ENCODE assay signal across 7 cellular contexts in genomic region chr10:47554552-47554951, GRCh38. TPM values are rescaled to one million over a fixed set of nuclear protein-coding genes. Genes with fewer than 3 reads are reported as not detected.
DNase-seq lines count a peak whose midpoint lies in the region; ATAC-seq and TF ChIP-seq lines count a peak whose summit lies in the region.
"Not testable (repeated sequence)": the region's sequence is repeated elsewhere in the genome, so short reads cannot be mapped to it uniquely, and the experiment has no call there.

No MANE protein-coding gene starts in this region.

- not testable (repeated sequence) for H3K79me2 ChIP-seq in hepatocyte

- not testable (repeated sequence) for ATAC-seq in CD8-positive, alpha-beta T cell; naive thymus-derived CD8-positive, alpha-beta T cell

- TF ChIP-seq CTCF in CD8-positive, alpha-beta T cell (IDR thresholded peaks at IDR 0.05); hepatocyte (IDR thresholded peaks at IDR 0.05; ENCODE audit: poor library complexity); progenitor cell of endocrine pancreas (IDR thresholded peaks at IDR 0.05; ENCODE audit: unreplicated experiment): not testable (repeated sequence)

- H2AFZ ChIP-seq in hepatocyte = not testable (repeated sequence)

- not testable (repeated sequence) for H3K27ac Mint-ChIP-seq in CD8-positive, alpha-beta T cell; T-helper 1 cell treated with Interleukin-12 subunit alpha and Interleukin-12 subunit beta and Interleukin-4 antibody, amounts not matched to agents 30 μg/mL and 1 μg/mL, for 36 hours; activated naive CD4-positive, alpha-beta T cell treated with anti-CD3 and anti-CD28 coated beads, Interleukin-2, amount 10 ng/mL, durations not matched to agents 7 days and 5 days
- H3K27ac Mint-ChIP-seq in naive thymus-derived CD8-positive, alpha-beta T cell = peak overlapping the region in 3 of 10 donors; percentile 20 to 48 (median 29)
- peak overlapping the region; percentile 24 for H3K27ac Mint-ChIP-seq in progenitor cell of endocrine pancreas

- H3K36me3 Mint-ChIP-seq in CD8-positive, alpha-beta T cell; T-helper 1 cell treated with Interleukin-12 subunit alpha and Interleukin-12 subunit beta and Interleukin-4 antibody, amounts not matched to agents 30 μg/mL and 1 μg/mL, for 36 hours (ENCODE audit: low read depth); activated naive CD4-positive, alpha-beta T cell treated with anti-CD3 and anti-CD28 coated beads, Interleukin-2, amount 10 ng/mL, durations not matched to agents 7 days and 5 days; naive thymus-derived CD8-positive, alpha-beta T cell; progenitor cell of endocrine pancreas (ENCODE audit: insufficient read depth): not testable (repeated sequence)

- not testable (repeated sequence) for H3K4me1 ChIP-seq in CD8-positive, alpha-beta T cell (ENCODE audit: insufficient read depth, low read length); hepatocyte (ENCODE audit: insufficient read depth)

- not testable (repeated sequence) for H3K27me3 ChIP-seq in CD8-positive, alpha-beta T cell (ENCODE audit: insufficient read depth, low read length); hepatocyte

- not testable (repeated sequence) for H4K20me1 ChIP-seq in hepatocyte (ENCODE audit: insufficient read depth, poor library complexity, severe bottlenecking)

- not testable (repeated sequence) for H3K36me3 ChIP-seq in CD8-positive, alpha-beta T cell (ENCODE audit: insufficient read depth, low read length); hepatocyte (replicated peaks; ENCODE audit: insufficient read depth, low read depth)

- H3K9me3 ChIP-seq in CD8-positive, alpha-beta T cell (ENCODE audit: low read length); hepatocyte (ENCODE audit: low read depth): not testable (repeated sequence)

- intact Hi-C loops in CD8-positive, alpha-beta T cell (cut with DNase I, micrococcal nuclease) = not testable (repeated sequence)

- not testable (repeated sequence) for H3K27ac ChIP-seq in CD8-positive, alpha-beta T cell (ENCODE audit: low read depth, low read length)
- peak overlapping the region; percentile 81 for H3K27ac ChIP-seq in hepatocyte

- not testable (repeated sequence) for H3K9me2 ChIP-seq in hepatocyte (replicated peaks; ENCODE audit: insufficient read depth)

- peak overlapping the region; percentile 29 for H3K4me3 Mint-ChIP-seq in CD8-positive, alpha-beta T cell
- peak overlapping the region; percentile 46 for H3K4me3 Mint-ChIP-seq in T-helper 1 cell treated with Interleukin-12 subunit alpha and Interleukin-12 subunit beta and Interleukin-4 antibody, amounts not matched to agents 30 μg/mL and 1 μg/mL, for 36 hours
- peak overlapping the region; percentile 45 for H3K4me3 Mint-ChIP-seq in activated naive CD4-positive, alpha-beta T cell treated with anti-CD3 and anti-CD28 coated beads, Interleukin-2, amount 10 ng/mL, durations not matched to agents 7 days and 5 days
- peak overlapping the region in 9 of 10 donors; percentile 14 to 66 (median 31) for H3K4me3 Mint-ChIP-seq in naive thymus-derived CD8-positive, alpha-beta T cell
- peak overlapping the region; percentile 55 for H3K4me3 Mint-ChIP-seq in progenitor cell of endocrine pancreas (ENCODE audit: low read depth)

- WGBS in hepatocyte (ENCODE audit: low lambda C conversion rate, missing lambda C conversion rate) = 90% methylated on average over 4 of the region's 6 CpGs

- H3K27me3 Mint-ChIP-seq in CD8-positive, alpha-beta T cell (ENCODE audit: low read depth); naive thymus-derived CD8-positive, alpha-beta T cell; progenitor cell of endocrine pancreas: not testable (repeated sequence)
- peaks cover 13% of the 10 kb centered on the region for H3K27me3 Mint-ChIP-seq in T-helper 1 cell treated with Interleukin-12 subunit alpha and Interleukin-12 subunit beta and Interleukin-4 antibody, amounts not matched to agents 30 μg/mL and 1 μg/mL, for 36 hours (ENCODE audit: low read depth)
- H3K27me3 Mint-ChIP-seq in activated naive CD4-positive, alpha-beta T cell treated with anti-CD3 and anti-CD28 coated beads, Interleukin-2, amount 10 ng/mL, durations not matched to agents 7 days and 5 days = peaks cover 21% of the 10 kb centered on the region

- not testable (repeated sequence) for H3K9me3 Mint-ChIP-seq in CD8-positive, alpha-beta T cell; T-helper 1 cell treated with Interleukin-12 subunit alpha and Interleukin-12 subunit beta and Interleukin-4 antibody, amounts not matched to agents 30 μg/mL and 1 μg/mL, for 36 hours; activated naive CD4-positive, alpha-beta T cell treated with anti-CD3 and anti-CD28 coated beads, Interleukin-2, amount 10 ng/mL, durations not matched to agents 7 days and 5 days; naive thymus-derived CD8-positive, alpha-beta T cell; progenitor cell of endocrine pancreas (ENCODE audit: low read depth)

- DNase-seq in CD8-positive, alpha-beta T cell; activated naive CD4-positive, alpha-beta T cell treated with anti-CD3 and anti-CD28 coated beads, Interleukin-2, amount 10 ng/mL, durations not matched to agents 7 days and 5 days; hepatocyte (ENCODE audit: low spot score); progenitor cell of endocrine pancreas (ENCODE audit: low spot score, unreplicated experiment): not testable (repeated sequence)
- peak; percentile 54 for DNase-seq in activated CD8-positive, alpha-beta memory T cell treated with anti-CD3 and anti-CD28 coated beads, Interleukin-2, amount 50 U/mL, for 48 hours
- DNase-seq in naive thymus-derived CD8-positive, alpha-beta T cell = peak in 1 of 10 donors; percentile 60

- not testable (repeated sequence) for H3K4me1 Mint-ChIP-seq in CD8-positive, alpha-beta T cell (ENCODE audit: low read depth); T-helper 1 cell treated with Interleukin-12 subunit alpha and Interleukin-12 subunit beta and Interleukin-4 antibody, amounts not matched to agents 30 μg/mL and 1 μg/mL, for 36 hours (ENCODE audit: low read depth); activated naive CD4-positive, alpha-beta T cell treated with anti-CD3 and anti-CD28 coated beads, Interleukin-2, amount 10 ng/mL, durations not matched to agents 7 days and 5 days; progenitor cell of endocrine pancreas (ENCODE audit: low read depth)
- peaks cover 5 to 11% (median 7%) of the 10 kb centered on the region in 4 donors for H3K4me1 Mint-ChIP-seq in naive thymus-derived CD8-positive, alpha-beta T cell

- not testable (repeated sequence) for H3K4me2 ChIP-seq in hepatocyte

- POLR2A ChIA-PET in CD8-positive, alpha-beta T cell (lab: Charles Lee); naive thymus-derived CD8-positive, alpha-beta T cell (lab: Charles Lee): not testable (repeated sequence)

- CTCF ChIA-PET in CD8-positive, alpha-beta T cell (lab: Charles Lee); activated naive CD4-positive, alpha-beta T cell treated with anti-CD3 and anti-CD28 coated beads, Interleukin-2, amount 10 ng/mL, durations not matched to agents 7 days and 5 days (lab: Charles Lee): not testable (repeated sequence)

- H3K4me3 ChIP-seq in CD8-positive, alpha-beta T cell (ENCODE audit: low read depth, low read length); hepatocyte: not testable (repeated sequence)

RNA-seq across cellular contexts. Expression of gene AGAP9, which starts 31.1 kb away (rescaled TPM):
- total RNA-seq in CD8-positive, alpha-beta T cell = 1 to 10 TPM; 4.8 to 5.4 TPM
- 8.4 and 9.4 TPM in 2 replicates for total RNA-seq in hepatocyte
- polyA plus RNA-seq in hepatocyte = 6.9 and 7.2 TPM in 2 replicates
- total RNA-seq in naive thymus-derived CD8-positive, alpha-beta T cell = 10 to 100 TPM in 1 of 2 experiments, 1 to 10 TPM in 1; 9.0 to 10.1 TPM
- under 1 TPM; 0.09 to 0.31 (median 0.17) TPM for polyA plus RNA-seq in naive thymus-derived CD8-positive, alpha-beta T cell
- total RNA-seq in progenitor cell of endocrine pancreas = 20.3 and 21.7 TPM in 2 replicates
